In genomic region chr16:29745853-29746345, GRCh38 we compare ENCODE assay signal across 9 cellular contexts. TPM values are rescaled to one million over a fixed set of nuclear protein-coding genes. Genes with fewer than 3 reads are reported as not detected.
DNase-seq lines count a peak whose midpoint lies in the region; ATAC-seq and TF ChIP-seq lines count a peak whose summit lies in the region.
"Had no signal": no experiment of that assay in that cellular context is flagged by ENCODE, and none has a peak within 500 bp of the region (broad histone marks: within the 10 kb centered on the region; RNA-seq: fewer than 3 reads in every experiment).

Gene C16orf54, minus strand, starts transcription at chr16:29745990. Its CDS starts 1,039 bp downstream, at chr16:29744951.

- no peaks in the 10 kb centered on the region for H3K9me3 ChIP-seq in smooth muscle cell (replicated peaks; ENCODE audit: low read depth)

- H3K4me3 ChIP-seq in smooth muscle cell, result no peak within 1 kb of the TSS

- no peak within 1 kb of the TSS for H3K9ac ChIP-seq in smooth muscle cell (ENCODE audit: low read depth)

- peaks cover 59% of the 10 kb centered on the region for H3K36me3 Mint-ChIP-seq in activated CD4-positive, alpha-beta T cell treated with anti-CD3 and anti-CD28 coated beads, Interleukin-2, amount 10 ng/mL, durations not matched to agents 7 days and 5 days (ENCODE audit: low read depth)

- H3K36me3 ChIP-seq in smooth muscle cell (ENCODE audit: low read depth), result no peaks in the 10 kb centered on the region

- POLR2A ChIA-PET in activated CD4-positive, alpha-beta T cell treated with anti-CD3 and anti-CD28 coated beads, Interleukin-2, amount 10 ng/mL, durations not matched to agents 7 days and 5 days (lab: Charles Lee), result no interaction called here

- H2AFZ ChIP-seq in smooth muscle cell (ENCODE audit: low read depth), result no peak within 1 kb of the TSS

- no peaks in the 10 kb centered on the region for H3K27me3 ChIP-seq in smooth muscle cell (ENCODE audit: low read depth)

- WGBS in smooth muscle cell (ENCODE audit: low lambda C conversion rate), result 89% methylated on average over 12 of the region's 12 CpGs

- no peaks in the 10 kb centered on the region for H3K9me3 Mint-ChIP-seq in activated CD4-positive, alpha-beta T cell treated with anti-CD3 and anti-CD28 coated beads, Interleukin-2, amount 10 ng/mL, durations not matched to agents 7 days and 5 days

- H3K79me2 ChIP-seq in smooth muscle cell (ENCODE audit: low read depth), result no peaks in the 10 kb centered on the region

- no peaks in the 10 kb centered on the region for H4K20me1 ChIP-seq in smooth muscle cell (ENCODE audit: low read depth)

- ATAC-seq in GM19397 (IDR thresholded peaks at IDR 0.05; ENCODE audit: unreplicated experiment), result peak; percentile 87
- peak; percentile 81 for ATAC-seq in esophagus mucosa

- H3K27me3 Mint-ChIP-seq in activated CD4-positive, alpha-beta T cell treated with anti-CD3 and anti-CD28 coated beads, Interleukin-2, amount 10 ng/mL, durations not matched to agents 7 days and 5 days, result no peaks in the 10 kb centered on the region

- H3K4me1 Mint-ChIP-seq in activated CD4-positive, alpha-beta T cell treated with anti-CD3 and anti-CD28 coated beads, Interleukin-2, amount 10 ng/mL, durations not matched to agents 7 days and 5 days, result peaks cover 69% of the 10 kb centered on the region

- no peak within 1 kb of the TSS for H3K4me2 ChIP-seq in smooth muscle cell

- no peak within 1 kb of the TSS for H3K27ac ChIP-seq in smooth muscle cell (ENCODE audit: low read depth)

- peak within 1 kb of the TSS; percentile 96 for H3K27ac Mint-ChIP-seq in activated CD4-positive, alpha-beta T cell treated with anti-CD3 and anti-CD28 coated beads, Interleukin-2, amount 10 ng/mL, durations not matched to agents 7 days and 5 days

- DNase-seq in HT1080 (ENCODE audit: low read depth), result peak; percentile 75
- DNase-seq in activated CD4-positive, alpha-beta T cell treated with anti-CD3 and anti-CD28 coated beads, Interleukin-2, amount 10 ng/mL, durations not matched to agents 7 days and 5 days, result peak; percentile 99
- peak; percentile 74 to 75 for DNase-seq in stimulated activated CD4-positive, alpha-beta T cell treated with anti-CD3 and anti-CD28 coated beads, Interleukin-15, amount 100 ng/mL, for 48 hours (ENCODE audit: low read depth in 2 of 2)
- DNase-seq in NCI-H2196 (lab: John Stamatoyannopoulos, UW; ENCODE audit: unreplicated experiment), result no peak
- DNase-seq in smooth muscle cell (lab: John Stamatoyannopoulos, UW; ENCODE audit: unreplicated experiment), result no peak

- H3K4me1 ChIP-seq in smooth muscle cell (ENCODE audit: low read depth), result no peaks in the 10 kb centered on the region

- no peaks in the 10 kb centered on the region for H3F3A ChIP-seq in smooth muscle cell (ENCODE audit: low read depth)

- CTCF ChIA-PET in activated CD4-positive, alpha-beta T cell treated with anti-CD3 and anti-CD28 coated beads, Interleukin-2, amount 10 ng/mL, durations not matched to agents 7 days and 5 days (lab: Charles Lee), result interaction anchor here (1.1 to 1.2 kb wide), 2 partner anchors 9 to 39 kb away, joined by 4 to 5 read pairs; no protein-coding TSS in a partner anchor

- no peak for TF ChIP-seq CTCF in smooth muscle cell (IDR thresholded peaks at IDR 0.05; ENCODE audit: borderline replicate concordance, insufficient read depth, poor library complexity, severe bottlenecking)

- H3K4me3 Mint-ChIP-seq in activated CD4-positive, alpha-beta T cell treated with anti-CD3 and anti-CD28 coated beads, Interleukin-2, amount 10 ng/mL, durations not matched to agents 7 days and 5 days, result peak within 1 kb of the TSS; percentile 99

RNA-seq across cellular contexts. Expression of gene C16orf54, which starts in this region (rescaled TPM):
- 0.13 and 1.5 TPM in 2 replicates for total RNA-seq in HT1080 (2014; rRNA removed; shearing (Covaris generic))
- polyA plus RNA-seq in HT1080 (2015; cell fraction: cytosol; rRNA removed), result 1.3 and 1.9 TPM in 2 replicates
- 1.3 and 2.3 TPM in 2 replicates for polyA plus RNA-seq in HT1080 (2015; cell fraction: nucleus; rRNA removed)
- total RNA-seq in activated CD4-positive, alpha-beta T cell treated with anti-CD3 and anti-CD28 coated beads, Interleukin-2, amount 10 ng/mL, durations not matched to agents 7 days and 5 days, result 10 to 100 TPM; 88.3 to 92.3 TPM
- total RNA-seq in esophagus mucosa, result 0.36 TPM
- not detected in 2 replicates for total RNA-seq in smooth muscle cell
- not detected in 2 replicates for polyA plus RNA-seq in smooth muscle cell
- total RNA-seq: astrocyte, temporal lobe had no signal

Comparison
In these comparisons a context has a peak if more than half of its experiments do, and no peak if none do; other contexts are left out.
1. RNA of gene C16orf54 (total RNA-seq): 88.3 to 92.3 TPM in activated CD4-positive, alpha-beta T cell treated with anti-CD3 and anti-CD28 coated beads, Interleukin-2, amount 10 ng/mL, durations not matched to agents 7 days and 5 days; 0.13 to 1.5 TPM in HT1080, 0.36 TPM in esophagus mucosa (single experiment) and not detected in smooth muscle cell; every median in the first group is over 10 times any median in the second.
2. Peak in ATAC-seq in esophagus mucosa; RNA of the gene not detected or under 1 TPM.
3. DNase-seq: peak in HT1080 (single experiment), activated CD4-positive, alpha-beta T cell treated with anti-CD3 and anti-CD28 coated beads, Interleukin-2, amount 10 ng/mL, durations not matched to agents 7 days and 5 days (single experiment) and stimulated activated CD4-positive, alpha-beta T cell treated with anti-CD3 and anti-CD28 coated beads, Interleukin-15, amount 100 ng/mL, for 48 hours (2 of 2); none in NCI-H2196 (single experiment) and smooth muscle cell (single experiment).